ENCODE assay signal across 10 cellular contexts in genomic region chr4:22410645-22411247, GRCh38.
DNase-seq lines count a peak whose midpoint lies in the region; ATAC-seq and TF ChIP-seq lines count a peak whose summit lies in the region.
"Had no signal": no experiment of that assay in that cellular context is flagged by ENCODE, and none has a peak within 500 bp of the region (broad histone marks: within the 10 kb centered on the region; RNA-seq: fewer than 3 reads in every experiment).

No MANE protein-coding gene starts in this region.

- no peaks in the 10 kb centered on the region for H3K4me1 Mint-ChIP-seq in natural killer cell
- H3K4me1 Mint-ChIP-seq in natural killer cell treated with Interleukin-12 subunit alpha and Interleukin-12 subunit beta and Interleukin-15 and Interleukin-18, amount 100 ng/mL, for 72 hours (ENCODE audit: low read depth in 2 of 2) = no peaks in the 10 kb centered on the region
- H3K4me1 Mint-ChIP-seq in activated CD4-positive, alpha-beta T cell treated with anti-CD3 and anti-CD28 coated beads, Interleukin-2, amount 10 ng/mL, durations not matched to agents 24 days and 14 days = no peaks in the 10 kb centered on the region

- H3K36me3 Mint-ChIP-seq in natural killer cell = no peaks in the 10 kb centered on the region
- no peaks in the 10 kb centered on the region for H3K36me3 Mint-ChIP-seq in natural killer cell treated with Interleukin-12 subunit alpha and Interleukin-12 subunit beta and Interleukin-15 and Interleukin-18, amount 100 ng/mL, for 72 hours
- peaks cover 2% of the 10 kb centered on the region for H3K36me3 Mint-ChIP-seq in activated CD4-positive, alpha-beta T cell treated with anti-CD3 and anti-CD28 coated beads, Interleukin-2, amount 10 ng/mL, durations not matched to agents 24 days and 14 days (ENCODE audit: low read depth)

- POLR2A ChIA-PET in RWPE1 (lab: Yijun Ruan, JAX; ENCODE audit: low non-redundant PET) = no interaction called here

- CTCF ChIA-PET in RWPE1 (lab: Yijun Ruan, JAX) = interaction anchor here (0.6 to 1.3 kb wide), 9 partner anchors 9 to 1555 kb away, joined by 3 to 7 read pairs (median 5); partner anchors contain the start of gene GBA3

- H3K27ac Mint-ChIP-seq in natural killer cell = no peak overlapping the region
- no peak overlapping the region for H3K27ac Mint-ChIP-seq in natural killer cell treated with Interleukin-12 subunit alpha and Interleukin-12 subunit beta and Interleukin-15 and Interleukin-18, amount 100 ng/mL, for 72 hours
- H3K27ac Mint-ChIP-seq in activated CD4-positive, alpha-beta T cell treated with anti-CD3 and anti-CD28 coated beads, Interleukin-2, amount 10 ng/mL, durations not matched to agents 24 days and 14 days = no peak overlapping the region
- H3K27ac Mint-ChIP-seq: stimulated activated naive CD8-positive, alpha-beta T cell treated with anti-CD3 and anti-CD28 coated beads, Interleukin-15, Interleukin-2, amounts not matched to agents 100 ng/mL and 50 ng/mL, for 24 hours had no signal

- TF ChIP-seq CTCF in natural killer cell (IDR thresholded peaks at IDR 0.05) (peak; percentile 86), RWPE1 (conservative IDR thresholded peaks at IDR 0.05; ENCODE audit: low read depth) (peak; percentile 65)

- ATAC-seq in natural killer cell (no peak), GM18870 (IDR thresholded peaks at IDR 0.05; ENCODE audit: unreplicated experiment) (no peak)
- ATAC-seq in natural killer cell treated with Interleukin-12 subunit alpha and Interleukin-12 subunit beta and Interleukin-15 and Interleukin-18, amount 100 ng/mL, for 72 hours = no peak

- no peaks in the 10 kb centered on the region for H3K9me3 Mint-ChIP-seq in natural killer cell
- H3K9me3 Mint-ChIP-seq in natural killer cell treated with Interleukin-12 subunit alpha and Interleukin-12 subunit beta and Interleukin-15 and Interleukin-18, amount 100 ng/mL, for 72 hours = no peaks in the 10 kb centered on the region
- no peaks in the 10 kb centered on the region for H3K9me3 Mint-ChIP-seq in activated CD4-positive, alpha-beta T cell treated with anti-CD3 and anti-CD28 coated beads, Interleukin-2, amount 10 ng/mL, durations not matched to agents 24 days and 14 days
- H3K9me3 Mint-ChIP-seq: stimulated activated naive CD8-positive, alpha-beta T cell treated with anti-CD3 and anti-CD28 coated beads, Interleukin-15, Interleukin-2, amounts not matched to agents 100 ng/mL and 50 ng/mL, for 24 hours had no signal

- DNase-seq in natural killer cell = no peak
- no peak for DNase-seq in natural killer cell treated with Interleukin-12 subunit alpha and Interleukin-12 subunit beta and Interleukin-15 and Interleukin-18, amount 100 ng/mL, for 72 hours (ENCODE audit: low spot score)
- DNase-seq in RWPE1 (ENCODE audit: low spot score) = no peak
- peak; percentile 5 for DNase-seq in glomerular endothelial cell (ENCODE audit: extremely low read depth, low read depth, low spot score)
- DNase-seq in activated CD4-positive, alpha-beta T cell treated with anti-CD3 and anti-CD28 coated beads, Interleukin-2, amount 10 ng/mL, durations not matched to agents 24 days and 14 days = no peak
- no peak for DNase-seq in C1 segment of cervical spinal cord (lab: John Stamatoyannopoulos, UW)
- DNase-seq in NCI-H128 (lab: John Stamatoyannopoulos, UW; ENCODE audit: unreplicated experiment) = no peak

- H3K27ac ChIP-seq in RWPE1 = no peak overlapping the region
- H3K27ac ChIP-seq: SJSA1 had no signal

- H3K27me3 Mint-ChIP-seq in natural killer cell (ENCODE audit: low read depth in 2 of 2) = no peaks in the 10 kb centered on the region
- H3K27me3 Mint-ChIP-seq in natural killer cell treated with Interleukin-12 subunit alpha and Interleukin-12 subunit beta and Interleukin-15 and Interleukin-18, amount 100 ng/mL, for 72 hours = no peaks in the 10 kb centered on the region
- no peaks in the 10 kb centered on the region for H3K27me3 Mint-ChIP-seq in activated CD4-positive, alpha-beta T cell treated with anti-CD3 and anti-CD28 coated beads, Interleukin-2, amount 10 ng/mL, durations not matched to agents 24 days and 14 days
- H3K27me3 Mint-ChIP-seq: stimulated activated naive CD8-positive, alpha-beta T cell treated with anti-CD3 and anti-CD28 coated beads, Interleukin-15, Interleukin-2, amounts not matched to agents 100 ng/mL and 50 ng/mL, for 24 hours had no signal

- intact Hi-C loops in natural killer cell (cut with micrococcal nuclease) = loop anchor here (1.0 kb wide), 2 partner anchors 197 to 280 kb away; no protein-coding TSS in a partner anchor
- intact Hi-C loops in activated CD4-positive, alpha-beta T cell treated with anti-CD3 and anti-CD28 coated beads, Interleukin-2, amount 10 ng/mL, durations not matched to agents 24 days and 14 days (cut with micrococcal nuclease) = loop anchor here (1.0 to 5.0 kb wide), 5 partner anchors 24 to 280 kb away; partner anchors contain the start of gene ADGRA3

- H3K4me3 Mint-ChIP-seq in natural killer cell = no peak overlapping the region
- H3K4me3 Mint-ChIP-seq in natural killer cell treated with Interleukin-12 subunit alpha and Interleukin-12 subunit beta and Interleukin-15 and Interleukin-18, amount 100 ng/mL, for 72 hours = no peak overlapping the region
- no peak overlapping the region for H3K4me3 Mint-ChIP-seq in activated CD4-positive, alpha-beta T cell treated with anti-CD3 and anti-CD28 coated beads, Interleukin-2, amount 10 ng/mL, durations not matched to agents 24 days and 14 days
- H3K4me3 Mint-ChIP-seq: stimulated activated naive CD8-positive, alpha-beta T cell treated with anti-CD3 and anti-CD28 coated beads, Interleukin-15, Interleukin-2, amounts not matched to agents 100 ng/mL and 50 ng/mL, for 24 hours had no signal
